3 cellular contexts compared by ENCODE assay signal in genomic region chr20:30669330-30670029, GRCh38.
TF ChIP-seq lines count a peak whose summit lies in the region.
"Not testable (repeated sequence)": the region's sequence is repeated elsewhere in the genome, so short reads cannot be mapped to it uniquely, and the experiment has no call there.

No MANE protein-coding gene starts in this region.

TF ChIP-seq in A549, 52 proteins besides CTCF, POLR2A, EP300 and RAD21:
- TF ChIP-seq MAFK (IDR thresholded peaks at IDR 0.05; ENCODE audit: partially characterized antibody) = peak; percentile 25

TF ChIP-seq in K562, 482 proteins besides CTCF, POLR2A, EP300 and RAD21 (continues in another document):
- TF ChIP-seq NCOR1 (IDR thresholded peaks at IDR 0.05) (peak; percentile 36; the same call in 1 of the 2 replicates), NFRKB (IDR thresholded peaks at IDR 0.05; ENCODE audit: low read depth) (peak; percentile 21; the same call in 1 of the 2 replicates), NCOA1 (IDR thresholded peaks at IDR 0.05; ENCODE audit: low read depth) (peak; percentile 23; the same call in 1 of the 2 replicates), ZNF316 (IDR thresholded peaks at IDR 0.05) (peak; percentile 88), DPF2 (IDR thresholded peaks at IDR 0.05) (0 out of 2 replicates have a peak, but pooled peaks have one; percentile 14), CC2D1A (IDR thresholded peaks at IDR 0.05) (peak; percentile 99; the same call in 1 of the 2 replicates), ZBTB40 (IDR thresholded peaks at IDR 0.05) (0 out of 2 replicates have a peak, but pooled peaks have one; percentile 14), MAFG (tag; conservative IDR thresholded peaks at IDR 0.05) (peak; percentile 36; the same call in 1 of the 2 replicates), TAL1 (IDR thresholded peaks at IDR 0.05) (0 out of 2 replicates have a peak, but pooled peaks have one; percentile 13), ZBTB5 (IDR thresholded peaks at IDR 0.05) (peak; percentile 96), SMARCA4 (IDR thresholded peaks at IDR 0.05) (0 out of 2 replicates have a peak, but pooled peaks have one; percentile 56), HDAC1 (IDR thresholded peaks at IDR 0.05) (peak in 1 of 2 experiments; percentile 52; a peak in 1 of 4 replicates), CEBPB (tag; IDR thresholded peaks at IDR 0.05) (peak; percentile 67; the same call in 1 of the 2 replicates), KDM1A (IDR thresholded peaks at IDR 0.05) (peak; percentile 46 to 66; a peak in 3 of 4 replicates), C11orf30 (IDR thresholded peaks at IDR 0.05; ENCODE audit: low read depth) (peak; percentile 70), CTBP1 (IDR thresholded peaks at IDR 0.05; ENCODE audit: borderline replicate concordance) (0 out of 2 replicates have a peak, but pooled peaks have one; percentile 11), ARID1B (IDR thresholded peaks at IDR 0.05) (peak; percentile 65; the same call in 1 of the 2 replicates)
- not testable (repeated sequence) for TF ChIP-seq ZBTB40 (CRISPR knock-in tag; IDR thresholded peaks at IDR 0.05)

TF ChIP-seq in HepG2, 621 proteins besides CTCF, POLR2A, EP300 and RAD21:
- TF ChIP-seq MAFK (conservative IDR thresholded peaks at IDR 0.05 in 1 of 2, IDR thresholded peaks at IDR 0.05 in 1 of 2; ENCODE audit: low read length in 2 of 2) (peak in 1 of 2 experiments; percentile 38; a peak in 1 of 4 replicates), MAFF (IDR thresholded peaks at IDR 0.05; ENCODE audit: low read depth, low read length) (0 out of 2 replicates have a peak, but pooled peaks have one; percentile 10)
